Comparison of ENCODE assay signal across 25 cellular contexts in genomic region chr6:14844411-14844810, GRCh38.
DNase-seq lines count a peak whose midpoint lies in the region; ATAC-seq and TF ChIP-seq lines count a peak whose summit lies in the region.
"Had no signal": no experiment of that assay in that cellular context is flagged by ENCODE, and none has a peak within 500 bp of the region (broad histone marks: within the 10 kb centered on the region; RNA-seq: fewer than 3 reads in every experiment).

No MANE protein-coding gene starts in this region.

- H3K56ac ChIP-seq in IMR-90 (ENCODE audit: extremely low read depth, insufficient read depth, low read length): no peak overlapping the region

- H2BK20ac ChIP-seq in IMR-90 (ENCODE audit: low read depth, low read length): no peak overlapping the region; the same call in 1 of the 2 replicates

- H3K79me2 ChIP-seq in mammary epithelial cell (ENCODE audit: insufficient read depth, low read length): no peaks in the 10 kb centered on the region
- no peaks in the 10 kb centered on the region for H3K79me2 ChIP-seq in SK-N-SH (ENCODE audit: insufficient read depth)

- H3K18ac ChIP-seq in IMR-90 (ENCODE audit: low read depth, low read length): no peak overlapping the region; the same call in 1 of the 2 replicates
- peak overlapping the region; percentile 2 to 88 for H3K18ac ChIP-seq in mesenchymal stem cell (ENCODE audit: low read depth in 1 of 2, low read length in 2 of 2)
- H3K18ac ChIP-seq in neuronal stem cell (ENCODE audit: low read length): peak overlapping the region; percentile 91

- intact Hi-C loops in MCF 10A (cut with micrococcal nuclease): loop anchor here (10.0 kb wide), 1 partner anchor 220 kb away; no protein-coding TSS in a partner anchor
- intact Hi-C loops in mammary epithelial cell (cut with micrococcal nuclease): no loop called here
- intact Hi-C loops in IMR-90 (cut with micrococcal nuclease): loop anchor here (5.0 to 10.0 kb wide), 2 partner anchors 97 to 600 kb away; no protein-coding TSS in a partner anchor

- peak overlapping the region; percentile 23 for H3K27ac Mint-ChIP-seq in MCF 10A (ENCODE audit: low read depth, unreplicated experiment)
- H3K27ac Mint-ChIP-seq: CD4-positive, alpha-beta T cell; CD8-positive, alpha-beta memory T cell had no signal

- POLR2A ChIA-PET in MCF 10A (lab: Yijun Ruan, JAX) (no interaction called here), IMR-90 (lab: Charles Lee; ENCODE audit: unreplicated experiment) (no interaction called here), SK-N-SH (lab: Yijun Ruan, JAX) (interaction anchor here (0.6 kb wide), 1 partner anchor 786 kb away, joined by 3 read pairs; no protein-coding TSS in a partner anchor)

- DNase-seq in MCF 10A (ENCODE audit: unreplicated experiment) (no peak), mammary epithelial cell (no peak), IMR-90 (no peak), mesenchymal stem cell (no peak), neuronal stem cell (ENCODE audit: low spot score) (no peak), NCI-H1092 (lab: John Stamatoyannopoulos, UW) (no peak), SK-N-SH (no peak)
- DNase-seq: 8988T; ACHN; AML-193; BE2C; CD4-positive, alpha-beta T cell; CD8-positive, alpha-beta memory T cell; DMS 273 treated with DMSO at 0.1 percent for 48 hours; DMS79; EL; GDM1; GOT3; H7; HCEC 1CT had no signal

- H2AK5ac ChIP-seq in IMR-90 (ENCODE audit: low read depth, low read length): peak overlapping the region; percentile 27
- no peak overlapping the region for H2AK5ac ChIP-seq in mesenchymal stem cell (ENCODE audit: low read length, severe bottlenecking)
- peak overlapping the region; percentile 66 for H2AK5ac ChIP-seq in neuronal stem cell (ENCODE audit: low read depth, low read length)

- H2AFZ ChIP-seq in mammary epithelial cell (ENCODE audit: low read depth, low read length) (no peak overlapping the region), IMR-90 (replicated peaks; ENCODE audit: low read length, poor library complexity) (no peak overlapping the region), mesenchymal stem cell (ENCODE audit: low read depth, low read length) (no peak overlapping the region), neuronal stem cell (ENCODE audit: low read length) (no peak overlapping the region), SK-N-SH (ENCODE audit: low read depth) (no peak overlapping the region)

- no peak for TF ChIP-seq EP300 in SK-N-SH (IDR thresholded peaks at IDR 0.05; ENCODE audit: borderline replicate concordance in 1 of 2, low read depth in 1 of 2, low read length in 1 of 2)

- no peaks in the 10 kb centered on the region for H3K36me3 ChIP-seq in mammary epithelial cell (ENCODE audit: insufficient read depth, low read length)
- H3K36me3 ChIP-seq in IMR-90 (ENCODE audit: control insufficient read depth, insufficient read depth, low read length): no peaks in the 10 kb centered on the region
- no peaks in the 10 kb centered on the region for H3K36me3 ChIP-seq in mesenchymal stem cell (ENCODE audit: control insufficient read depth in 1 of 2, insufficient read depth in 2 of 2, low read depth in 1 of 2, low read length in 2 of 2)
- no peaks in the 10 kb centered on the region for H3K36me3 ChIP-seq in neuronal stem cell (replicated peaks in 1 of 2; ENCODE audit: control insufficient read depth in 2 of 2, insufficient read depth in 2 of 2, low read length in 2 of 2)
- no peaks in the 10 kb centered on the region for H3K36me3 ChIP-seq in SK-N-SH (replicated peaks in 1 of 2; ENCODE audit: control insufficient read depth in 1 of 2, insufficient read depth in 2 of 2, low read length in 1 of 2)
- H3K36me3 ChIP-seq: BE2C; BLaER1 treated with 17β-estradiol and CSF1 and Interleukin-3, amounts not matched to agents 10 nM and 100 nM had no signal

- in situ Hi-C loops in mammary epithelial cell (cut with MboI; ENCODE audit: low sequenced_read_pairs in 2 of 2): no loop called here
- in situ Hi-C loops in IMR-90 (cut with MboI; ENCODE audit: low sequenced_read_pairs): loop anchor here (25.0 kb wide), 1 partner anchor 632 kb away; no protein-coding TSS in a partner anchor

- H2BK12ac ChIP-seq in mesenchymal stem cell (ENCODE audit: low read length in 2 of 2): peak overlapping the region in 1 of 2 experiments; percentile 21
- H2BK12ac ChIP-seq in neuronal stem cell (ENCODE audit: low read length): no peak overlapping the region

- no peak overlapping the region for H3K4me3 Mint-ChIP-seq in MCF 10A (ENCODE audit: unreplicated experiment)
- H3K4me3 Mint-ChIP-seq: CD14-positive monocyte; CD4-positive, alpha-beta T cell; CD8-positive, alpha-beta memory T cell had no signal

- H2BK15ac ChIP-seq in IMR-90 (ENCODE audit: low read depth, low read length) (peak overlapping the region; percentile 83; the same call in 1 of the 3 replicates), mesenchymal stem cell (ENCODE audit: low read depth, poor library complexity, severe bottlenecking) (no peak overlapping the region), neuronal stem cell (ENCODE audit: low read length) (no peak overlapping the region)

- H4K91ac ChIP-seq in IMR-90 (ENCODE audit: insufficient read depth, low read depth, low read length): no peak overlapping the region
- peak overlapping the region; percentile 57 for H4K91ac ChIP-seq in mesenchymal stem cell (ENCODE audit: low read length)
- H4K91ac ChIP-seq in neuronal stem cell (ENCODE audit: low read depth, low read length, poor library complexity): no peak overlapping the region

- BruUV-seq in MCF 10A (replicated peaks; lab: Mats Ljungman, UMichigan) (no TSS peak), mammary epithelial cell (replicated peaks; lab: Mats Ljungman, UMichigan) (no TSS peak), IMR-90 (replicated peaks; lab: Mats Ljungman, UMichigan) (no TSS peak)

- H3K9ac ChIP-seq in mammary epithelial cell (ENCODE audit: insufficient read depth, low read length) (no peak overlapping the region), IMR-90 (ENCODE audit: low read depth, low read length) (no peak overlapping the region), mesenchymal stem cell (ENCODE audit: low read length) (no peak overlapping the region), neuronal stem cell (ENCODE audit: low read depth, low read length, poor library complexity) (no peak overlapping the region), SK-N-SH (no peak overlapping the region)
- H3K9ac ChIP-seq: BLaER1 treated with 17β-estradiol and CSF1 and Interleukin-3, amounts not matched to agents 10 nM and 100 nM had no signal

- H3K4me3 ChIP-seq in mammary epithelial cell (replicated peaks in 1 of 3; ENCODE audit: insufficient read depth in 1 of 3, low read depth in 2 of 3, low read length in 3 of 3) (no peak overlapping the region), IMR-90 (ENCODE audit: insufficient read depth, low read depth, low read length) (no peak overlapping the region), mesenchymal stem cell (ENCODE audit: insufficient read depth in 1 of 2, low read depth in 1 of 2, low read length in 2 of 2) (no peak overlapping the region), neuronal stem cell (ENCODE audit: low read length in 2 of 2) (no peak overlapping the region), SK-N-SH (ENCODE audit: low read depth in 2 of 2, low read length in 1 of 2) (no peak overlapping the region)
- H3K4me3 ChIP-seq: A549; BLaER1 treated with 17β-estradiol and CSF1 and Interleukin-3, amounts not matched to agents 10 nM and 100 nM; GM12878 had no signal

- H3K23ac ChIP-seq in IMR-90 (ENCODE audit: low read depth, low read length) (no peak overlapping the region), mesenchymal stem cell (ENCODE audit: low read length in 2 of 2) (no peak overlapping the region), neuronal stem cell (ENCODE audit: low read depth, low read length, poor library complexity) (no peak overlapping the region)

- H3K27me3 ChIP-seq in mammary epithelial cell (ENCODE audit: insufficient read depth, low read length) (no peaks in the 10 kb centered on the region), IMR-90 (ENCODE audit: control insufficient read depth, insufficient read depth, low read length) (no peaks in the 10 kb centered on the region), mesenchymal stem cell (ENCODE audit: control insufficient read depth in 1 of 2, insufficient read depth in 1 of 2, low read length in 2 of 2) (no peaks in the 10 kb centered on the region), neuronal stem cell (ENCODE audit: control insufficient read depth in 3 of 3, insufficient read depth in 3 of 3, low read depth in 1 of 3, low read length in 3 of 3) (no peaks in the 10 kb centered on the region), SK-N-SH (ENCODE audit: insufficient read depth) (no peaks in the 10 kb centered on the region)
- H3K27me3 ChIP-seq: BE2C; BLaER1 treated with 17β-estradiol and CSF1 and Interleukin-3, amounts not matched to agents 10 nM and 100 nM had no signal

- dilution Hi-C loops in mammary epithelial cell (cut with HindIII; ENCODE audit: low sequenced_read_pairs): no loop called here
- dilution Hi-C loops in IMR-90 (cut with HindIII; ENCODE audit: low sequenced_read_pairs, unreplicated experiment): no loop called here

- H2BK5ac ChIP-seq in IMR-90 (ENCODE audit: low read depth, low read length, poor library complexity, severe bottlenecking) (peak overlapping the region; percentile 5), mesenchymal stem cell (ENCODE audit: low read depth, low read length, poor library complexity, severe bottlenecking) (no peak overlapping the region), neuronal stem cell (ENCODE audit: low read length) (no peak overlapping the region)

- no peaks in the 10 kb centered on the region for H3K4me1 ChIP-seq in mammary epithelial cell (ENCODE audit: insufficient read depth, low read length)
- peaks cover 7% of the 10 kb centered on the region for H3K4me1 ChIP-seq in IMR-90 (ENCODE audit: control insufficient read depth, insufficient read depth, low read length)
- H3K4me1 ChIP-seq in mesenchymal stem cell (ENCODE audit: control insufficient read depth, insufficient read depth, low read depth, low read length): no peaks in the 10 kb centered on the region
- H3K4me1 ChIP-seq in neuronal stem cell (ENCODE audit: control insufficient read depth in 2 of 2, insufficient read depth in 1 of 2, low read depth in 1 of 2, low read length in 2 of 2): peaks cover 2 to 3% of the 10 kb centered on the region in 2 donors
- H3K4me1 ChIP-seq in SK-N-SH (ENCODE audit: control insufficient read depth in 1 of 2, insufficient read depth in 2 of 2, low read depth in 1 of 2, low read length in 1 of 2): no peaks in the 10 kb centered on the region
- H3K4me1 ChIP-seq: A549, BE2C had no signal

- H3K27ac ChIP-seq in mammary epithelial cell (ENCODE audit: insufficient read depth, low read depth, low read length): no peak overlapping the region
- H3K27ac ChIP-seq in IMR-90 (ENCODE audit: insufficient read depth, low read length): no peak overlapping the region
- H3K27ac ChIP-seq in mesenchymal stem cell (ENCODE audit: low read length, poor library complexity, severe bottlenecking): no peak overlapping the region
- no peak overlapping the region for H3K27ac ChIP-seq in neuronal stem cell (replicated peaks; ENCODE audit: low read length)
- no peak overlapping the region for H3K27ac ChIP-seq in SK-N-SH (ENCODE audit: low read depth in 2 of 2, low read length in 1 of 2)
- H3K27ac ChIP-seq: A549; BLaER1 treated with 17β-estradiol and CSF1 and Interleukin-3, amounts not matched to agents 10 nM and 100 nM had no signal

- peak overlapping the region; percentile 35; the same call in 1 of the 2 replicates for H2BK120ac ChIP-seq in IMR-90 (ENCODE audit: low read depth, low read length)
- no peak overlapping the region for H2BK120ac ChIP-seq in mesenchymal stem cell (ENCODE audit: low read depth, low read length)
- H2BK120ac ChIP-seq in neuronal stem cell (ENCODE audit: low read depth, low read length): no peak overlapping the region

- H3K36me3 Mint-ChIP-seq in MCF 10A (ENCODE audit: insufficient read depth, unreplicated experiment): peaks cover 4% of the 10 kb centered on the region

- H3K79me1 ChIP-seq in IMR-90 (ENCODE audit: low read depth in 1 of 2, low read length in 2 of 2) (no peaks in the 10 kb centered on the region), mesenchymal stem cell (replicated peaks; ENCODE audit: low read length, poor library complexity, severe bottlenecking) (no peaks in the 10 kb centered on the region), neuronal stem cell (ENCODE audit: low read depth, low read length) (no peaks in the 10 kb centered on the region)

- H2AK9ac ChIP-seq in IMR-90 (replicated peaks; ENCODE audit: low read depth, low read length, poor library complexity): no peak overlapping the region

- TF ChIP-seq CTCF in MCF 10A (IDR thresholded peaks at IDR 0.05; ENCODE audit: unreplicated experiment) (no peak), mammary epithelial cell (conservative IDR thresholded peaks at IDR 0.05 in 1 of 2, IDR thresholded peaks at IDR 0.05 in 1 of 2; ENCODE audit: extremely low read depth in 1 of 2, insufficient read depth in 1 of 2, low read depth in 1 of 2, low read length in 2 of 2) (no peak), IMR-90 (conservative IDR thresholded peaks at IDR 0.05; ENCODE audit: low read depth, low read length) (no peak), SK-N-SH (IDR thresholded peaks at IDR 0.05) (no peak)

- H3K14ac ChIP-seq in IMR-90 (replicated peaks; ENCODE audit: low read depth, low read length): no peak overlapping the region
- H3K14ac ChIP-seq in mesenchymal stem cell (ENCODE audit: low read length in 2 of 2): peak overlapping the region in 1 of 2 experiments; percentile 44
- H3K14ac ChIP-seq in neuronal stem cell (ENCODE audit: low read length): no peak overlapping the region

- no peaks in the 10 kb centered on the region for H3F3A ChIP-seq in SK-N-SH (replicated peaks; ENCODE audit: insufficient read depth)

- WGBS in mammary epithelial cell (ENCODE audit: low coverage, missing lambda C conversion rate): 94% methylated on average over 8 of the region's 17 CpGs
- 95% methylated on average over 10 of the region's 17 CpGs; no CpG with 5 or more reads in 1 of the 2 experiments for WGBS in IMR-90 (ENCODE audit: extremely low coverage in 2 of 2, insufficient read length in 1 of 2), 2 experiments
- WGBS in mesenchymal stem cell: 94% methylated on average over 16 of the region's 17 CpGs
- no CpG with 5 or more reads among the region's 17 CpGs for WGBS in neuronal stem cell (ENCODE audit: extremely low coverage in 2 of 2, insufficient read length in 2 of 2, insufficient replicate concordance in 1 of 2), 2 donors
- 84% methylated on average over 16 of the region's 17 CpGs for WGBS in SK-N-SH (ENCODE audit: low lambda C conversion rate)

- peaks cover 15% of the 10 kb centered on the region for H3K4me1 Mint-ChIP-seq in MCF 10A (ENCODE audit: insufficient read depth, unreplicated experiment)
- H3K4me1 Mint-ChIP-seq: CD8-positive, alpha-beta memory T cell had no signal

- H3K9me3 ChIP-seq in mammary epithelial cell (replicated peaks; ENCODE audit: insufficient read depth, low read length): no peaks in the 10 kb centered on the region
- H3K9me3 ChIP-seq in IMR-90 (ENCODE audit: control insufficient read depth, insufficient read depth, low read length): no peaks in the 10 kb centered on the region
- H3K9me3 ChIP-seq in mesenchymal stem cell (ENCODE audit: control insufficient read depth, low read length): no peaks in the 10 kb centered on the region
- peaks cover 0 to 2% of the 10 kb centered on the region in 2 donors for H3K9me3 ChIP-seq in neuronal stem cell (replicated peaks in 1 of 2; ENCODE audit: control insufficient read depth in 2 of 2, insufficient read depth in 1 of 2, low read depth in 1 of 2, low read length in 2 of 2)
- H3K9me3 ChIP-seq in SK-N-SH: no peaks in the 10 kb centered on the region
- H3K9me3 ChIP-seq: A549, BE2C had no signal

- H4K8ac ChIP-seq in IMR-90 (ENCODE audit: low read depth in 2 of 2, low read length in 2 of 2) (peak overlapping the region in 1 of 2 experiments; percentile 55; a peak in 1 of 4 replicates), mesenchymal stem cell (ENCODE audit: low read length) (no peak overlapping the region), neuronal stem cell (ENCODE audit: low read depth, low read length) (no peak overlapping the region)

- H3K27me3 Mint-ChIP-seq in MCF 10A (ENCODE audit: insufficient read depth, unreplicated experiment): no peaks in the 10 kb centered on the region
- H3K27me3 Mint-ChIP-seq: CD4-positive, alpha-beta T cell had no signal

- H3K9me2 ChIP-seq in SK-N-SH: no peaks in the 10 kb centered on the region

- H3K4me2 ChIP-seq in mammary epithelial cell (ENCODE audit: insufficient read depth, low read depth, low read length): no peak overlapping the region
- H3K4me2 ChIP-seq in IMR-90 (ENCODE audit: low read depth, low read length): no peak overlapping the region
- H3K4me2 ChIP-seq in mesenchymal stem cell (ENCODE audit: low read length, poor library complexity, severe bottlenecking): no peak overlapping the region
- H3K4me2 ChIP-seq in neuronal stem cell (ENCODE audit: insufficient read depth, low read length, poor library complexity, severe bottlenecking): no peak overlapping the region
- no peak overlapping the region for H3K4me2 ChIP-seq in SK-N-SH
- H3K4me2 ChIP-seq: A549; BLaER1 treated with 17β-estradiol and CSF1 and Interleukin-3, amounts not matched to agents 10 nM and 100 nM had no signal

- CTCF ChIA-PET in MCF 10A (lab: Yijun Ruan, JAX) (no interaction called here), mammary epithelial cell (lab: Charles Lee; ENCODE audit: low non-redundant PET) (no interaction called here), IMR-90 (lab: Yijun Ruan, JAX) (no interaction called here), SK-N-SH (lab: Yijun Ruan, JAX) (no interaction called here)

- peaks cover 9% of the 10 kb centered on the region for H3K9me1 ChIP-seq in IMR-90 (ENCODE audit: insufficient read depth, low read length)

- no peak overlapping the region for H4K5ac ChIP-seq in IMR-90 (ENCODE audit: low read depth, low read length)

- H4K20me1 ChIP-seq in mammary epithelial cell (ENCODE audit: insufficient read depth, low read length) (no peaks in the 10 kb centered on the region), IMR-90 (ENCODE audit: insufficient read depth, low read length) (no peaks in the 10 kb centered on the region), SK-N-SH (ENCODE audit: insufficient read depth) (no peaks in the 10 kb centered on the region)
- H4K20me1 ChIP-seq: BLaER1 treated with 17β-estradiol and CSF1 and Interleukin-3, amounts not matched to agents 10 nM and 100 nM had no signal

- no peaks in the 10 kb centered on the region for H3K9me3 Mint-ChIP-seq in MCF 10A (ENCODE audit: unreplicated experiment)
- H3K9me3 Mint-ChIP-seq: CD4-positive, alpha-beta T cell; CD8-positive, alpha-beta memory T cell had no signal

- H3K4ac ChIP-seq in IMR-90 (ENCODE audit: low read depth, low read length) (no peak overlapping the region), mesenchymal stem cell (ENCODE audit: low read depth in 1 of 2, low read length in 2 of 2) (no peak overlapping the region), neuronal stem cell (ENCODE audit: low read length) (no peak overlapping the region)

- ATAC-seq in IMR-90 (ENCODE audit: low read depth): no peak
- no peak for ATAC-seq in GM18870 (IDR thresholded peaks at IDR 0.05; ENCODE audit: unreplicated experiment)
- ATAC-seq: A549, GM12878 had no signal

- TF ChIP-seq RAD21 in IMR-90 (IDR thresholded peaks at IDR 0.05; ENCODE audit: low read length): no peak
- TF ChIP-seq RAD21 in SK-N-SH (IDR thresholded peaks at IDR 0.05; ENCODE audit: low read length): no peak

- TF ChIP-seq POLR2A in IMR-90 (IDR thresholded peaks at IDR 0.05; ENCODE audit: low read depth, low read length): no peak
